1 cellular context compared by ENCODE assay signal in the genomic region with DNA sequence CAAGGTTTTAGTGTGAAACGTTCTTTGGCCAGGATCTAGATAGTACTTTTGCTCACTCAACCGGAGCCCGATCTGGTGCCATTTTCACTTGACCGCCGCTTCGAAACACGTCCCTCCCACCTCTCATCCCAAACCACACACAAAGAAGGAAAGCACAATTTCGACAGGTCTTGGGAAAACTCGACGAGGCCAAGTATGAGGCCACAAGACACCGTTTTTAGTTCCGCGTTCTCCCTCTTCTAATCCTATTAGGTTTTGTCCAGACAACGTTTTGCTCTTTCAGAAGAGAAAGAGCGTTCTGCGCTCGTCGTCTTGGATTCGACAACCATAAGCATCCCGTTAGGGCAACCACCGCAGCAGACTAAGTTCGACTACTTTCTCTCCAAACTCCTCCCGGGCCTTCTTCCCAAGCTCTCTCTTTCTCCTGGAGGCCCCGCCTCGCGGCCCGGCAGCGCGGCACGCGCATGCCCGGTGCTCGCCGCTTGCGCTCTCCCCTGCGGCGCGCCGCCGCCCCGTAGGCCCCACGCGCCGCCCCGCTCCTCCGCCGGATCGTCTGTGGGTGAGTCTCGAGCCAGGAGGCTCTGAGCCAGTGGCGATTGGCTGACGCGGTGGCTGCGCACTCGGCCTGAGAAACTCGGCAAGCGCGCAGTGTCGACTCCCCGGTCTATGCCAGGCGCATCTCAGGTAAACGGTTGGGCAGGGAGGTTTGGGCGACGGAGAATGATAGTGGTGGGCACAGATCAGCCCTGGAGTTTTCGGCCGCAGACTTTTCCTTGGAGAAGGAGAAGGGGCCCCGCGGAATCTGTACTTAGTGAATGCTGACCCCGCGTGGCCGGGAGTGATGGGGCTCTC.
TF ChIP-seq lines count a peak whose summit lies in the region.

A gene with protein sequence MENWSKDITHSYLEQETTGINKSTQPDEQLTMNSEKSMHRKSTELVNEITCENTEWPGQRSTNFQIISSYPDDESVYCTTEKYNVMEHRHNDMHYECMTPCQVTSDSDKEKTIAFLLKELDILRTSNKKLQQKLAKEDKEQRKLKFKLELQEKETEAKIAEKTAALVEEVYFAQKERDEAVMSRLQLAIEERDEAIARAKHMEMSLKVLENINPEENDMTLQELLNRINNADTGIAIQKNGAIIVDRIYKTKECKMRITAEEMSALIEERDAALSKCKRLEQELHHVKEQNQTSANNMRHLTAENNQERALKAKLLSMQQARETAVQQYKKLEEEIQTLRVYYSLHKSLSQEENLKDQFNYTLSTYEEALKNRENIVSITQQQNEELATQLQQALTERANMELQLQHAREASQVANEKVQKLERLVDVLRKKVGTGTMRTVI (plus strand): TSS at position 517 of the 852 bp plus-strand sequence. CDS start 49,952 bp downstream, outside the sequence.

TF ChIP-seq in HepG2, 621 proteins besides CTCF, POLR2A, EP300 and RAD21 (continued from another document and continues in another):
- TF ChIP-seq FOXP4 (CRISPR knock-in tag; IDR thresholded peaks at IDR 0.05) (peak; percentile 13; the same call in 1 of the 2 replicates), PAWR (CRISPR knock-in tag; IDR thresholded peaks at IDR 0.05; ENCODE audit: borderline replicate concordance) (peak; percentile 67; the same call in 1 of the 2 replicates), TFDP2 (CRISPR knock-in tag; IDR thresholded peaks at IDR 0.05) (peak; percentile 76), NFAT5 (CRISPR knock-in tag; IDR thresholded peaks at IDR 0.05) (peak; percentile 95), BHLHE40 (IDR thresholded peaks at IDR 0.05; ENCODE audit: low read length) (peak; percentile 38; the same call in 1 of the 2 replicates), KMT2A (CRISPR knock-in tag; IDR thresholded peaks at IDR 0.05) (peak; percentile 99), TAF1 (CRISPR knock-in tag; IDR thresholded peaks at IDR 0.05) (peak; percentile 90), ZBTB7A (CRISPR knock-in tag; IDR thresholded peaks at IDR 0.05) (peak; percentile 97), ZNF615 (CRISPR knock-in tag; IDR thresholded peaks at IDR 0.05; ENCODE audit: borderline replicate concordance) (peak; percentile 82; the same call in 1 of the 2 replicates), RBM39 (IDR thresholded peaks at IDR 0.05; ENCODE audit: low read depth, low read length, poor library complexity, severe bottlenecking) (peak; percentile 94), SALL1 (CRISPR knock-in tag; IDR thresholded peaks at IDR 0.05) (peak; percentile 97), ZNF253 (CRISPR knock-in tag; IDR thresholded peaks at IDR 0.05; ENCODE audit: borderline replicate concordance) (no peak), ZNF644 (CRISPR knock-in tag; IDR thresholded peaks at IDR 0.05; ENCODE audit: low read depth) (peak; percentile 84), ZMAT5 (CRISPR knock-in tag; IDR thresholded peaks at IDR 0.05; ENCODE audit: borderline replicate concordance, low read depth) (no peak), BRD4 (CRISPR knock-in tag; IDR thresholded peaks at IDR 0.05) (peak; percentile 32; the same call in 1 of the 2 replicates), FOXJ3 (CRISPR knock-in tag; IDR thresholded peaks at IDR 0.05; ENCODE audit: borderline replicate concordance) (peak; percentile 25; the same call in 1 of the 2 replicates), ZNF121 (CRISPR knock-in tag; IDR thresholded peaks at IDR 0.05) (peak; percentile 14; the same call in 1 of the 2 replicates), KDM1A (CRISPR knock-in tag; IDR thresholded peaks at IDR 0.05) (peak; percentile 68; the same call in 1 of the 2 replicates), CBX5 (CRISPR knock-in tag; IDR thresholded peaks at IDR 0.05; ENCODE audit: borderline replicate concordance) (peak; percentile 78), ZFY (CRISPR knock-in tag; IDR thresholded peaks at IDR 0.05) (peak; percentile 99), ZNF772 (CRISPR knock-in tag; IDR thresholded peaks at IDR 0.05) (peak; percentile 94), ZNF766 (CRISPR knock-in tag; IDR thresholded peaks at IDR 0.05; ENCODE audit: borderline replicate concordance) (peak; percentile 98), ZNF652 (CRISPR knock-in tag; IDR thresholded peaks at IDR 0.05; ENCODE audit: borderline replicate concordance, low read depth) (no peak), RFX1 (IDR thresholded peaks at IDR 0.05) (no peak), HMGXB4 (CRISPR knock-in tag; IDR thresholded peaks at IDR 0.05; ENCODE audit: borderline replicate concordance in 1 of 2, low read depth in 1 of 2) (peak; percentile 97 to 98), MAF1 (CRISPR knock-in tag; IDR thresholded peaks at IDR 0.05; ENCODE audit: borderline replicate concordance) (no peak; the same call in 1 of the 2 replicates), TEAD3 (CRISPR knock-in tag; optimal IDR thresholded peaks at IDR 0.05; ENCODE audit: borderline replicate concordance) (peak; percentile 71), ZNF607 (CRISPR knock-in tag; IDR thresholded peaks at IDR 0.05; ENCODE audit: borderline replicate concordance) (peak; percentile 99), ZMAT3 (CRISPR knock-in tag; conservative IDR thresholded peaks at IDR 0.05) (peak; percentile 88; the same call in 1 of the 2 replicates), HNRNPLL (IDR thresholded peaks at IDR 0.05; ENCODE audit: low read depth, low read length, poor library complexity, severe bottlenecking) (peak; percentile 92), FLYWCH1 (CRISPR knock-in tag; IDR thresholded peaks at IDR 0.05) (peak; percentile 24; the same call in 1 of the 2 replicates), ZNF337 (CRISPR knock-in tag; IDR thresholded peaks at IDR 0.05; ENCODE audit: borderline replicate concordance, low read depth) (peak; percentile 63; the same call in 1 of the 2 replicates), HNRNPUL1 (IDR thresholded peaks at IDR 0.05; ENCODE audit: low read depth, low read length) (no peak), ISX (CRISPR knock-in tag; conservative IDR thresholded peaks at IDR 0.05) (peak; percentile 90; the same call in 1 of the 2 replicates)
- TF ChIP-seq, protein P1, sequence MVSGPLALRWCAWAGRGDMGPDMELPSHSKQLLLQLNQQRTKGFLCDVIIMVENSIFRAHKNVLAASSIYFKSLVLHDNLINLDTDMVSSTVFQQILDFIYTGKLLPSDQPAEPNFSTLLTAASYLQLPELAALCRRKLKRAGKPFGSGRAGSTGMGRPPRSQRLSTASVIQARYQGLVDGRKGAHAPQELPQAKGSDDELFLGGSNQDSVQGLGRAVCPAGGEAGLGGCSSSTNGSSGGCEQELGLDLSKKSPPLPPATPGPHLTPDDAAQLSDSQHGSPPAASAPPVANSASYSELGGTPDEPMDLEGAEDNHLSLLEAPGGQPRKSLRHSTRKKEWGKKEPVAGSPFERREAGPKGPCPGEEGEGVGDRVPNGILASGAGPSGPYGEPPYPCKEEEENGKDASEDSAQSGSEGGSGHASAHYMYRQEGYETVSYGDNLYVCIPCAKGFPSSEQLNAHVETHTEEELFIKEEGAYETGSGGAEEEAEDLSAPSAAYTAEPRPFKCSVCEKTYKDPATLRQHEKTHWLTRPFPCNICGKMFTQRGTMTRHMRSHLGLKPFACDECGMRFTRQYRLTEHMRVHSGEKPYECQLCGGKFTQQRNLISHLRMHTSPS (CRISPR knock-in tag; IDR thresholded peaks at IDR 0.05; ENCODE audit: low read depth): peak; percentile 91
- TF ChIP-seq, protein P2, sequence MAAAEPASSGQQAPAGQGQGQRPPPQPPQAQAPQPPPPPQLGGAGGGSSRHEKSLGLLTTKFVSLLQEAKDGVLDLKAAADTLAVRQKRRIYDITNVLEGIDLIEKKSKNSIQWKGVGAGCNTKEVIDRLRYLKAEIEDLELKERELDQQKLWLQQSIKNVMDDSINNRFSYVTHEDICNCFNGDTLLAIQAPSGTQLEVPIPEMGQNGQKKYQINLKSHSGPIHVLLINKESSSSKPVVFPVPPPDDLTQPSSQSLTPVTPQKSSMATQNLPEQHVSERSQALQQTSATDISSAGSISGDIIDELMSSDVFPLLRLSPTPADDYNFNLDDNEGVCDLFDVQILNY (CRISPR knock-in tag; conservative IDR thresholded peaks at IDR 0.05): peak; percentile 83; the same call in 1 of the 2 replicates
- TF ChIP-seq, protein P3, sequence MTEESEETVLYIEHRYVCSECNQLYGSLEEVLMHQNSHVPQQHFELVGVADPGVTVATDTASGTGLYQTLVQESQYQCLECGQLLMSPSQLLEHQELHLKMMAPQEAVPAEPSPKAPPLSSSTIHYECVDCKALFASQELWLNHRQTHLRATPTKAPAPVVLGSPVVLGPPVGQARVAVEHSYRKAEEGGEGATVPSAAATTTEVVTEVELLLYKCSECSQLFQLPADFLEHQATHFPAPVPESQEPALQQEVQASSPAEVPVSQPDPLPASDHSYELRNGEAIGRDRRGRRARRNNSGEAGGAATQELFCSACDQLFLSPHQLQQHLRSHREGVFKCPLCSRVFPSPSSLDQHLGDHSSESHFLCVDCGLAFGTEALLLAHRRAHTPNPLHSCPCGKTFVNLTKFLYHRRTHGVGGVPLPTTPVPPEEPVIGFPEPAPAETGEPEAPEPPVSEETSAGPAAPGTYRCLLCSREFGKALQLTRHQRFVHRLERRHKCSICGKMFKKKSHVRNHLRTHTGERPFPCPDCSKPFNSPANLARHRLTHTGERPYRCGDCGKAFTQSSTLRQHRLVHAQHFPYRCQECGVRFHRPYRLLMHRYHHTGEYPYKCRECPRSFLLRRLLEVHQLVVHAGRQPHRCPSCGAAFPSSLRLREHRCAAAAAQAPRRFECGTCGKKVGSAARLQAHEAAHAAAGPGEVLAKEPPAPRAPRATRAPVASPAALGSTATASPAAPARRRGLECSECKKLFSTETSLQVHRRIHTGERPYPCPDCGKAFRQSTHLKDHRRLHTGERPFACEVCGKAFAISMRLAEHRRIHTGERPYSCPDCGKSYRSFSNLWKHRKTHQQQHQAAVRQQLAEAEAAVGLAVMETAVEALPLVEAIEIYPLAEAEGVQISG (CRISPR knock-in tag; IDR thresholded peaks at IDR 0.05): peak; percentile 92
